Comparison of ENCODE assay signal across 16 cellular contexts in the genomic region with DNA sequence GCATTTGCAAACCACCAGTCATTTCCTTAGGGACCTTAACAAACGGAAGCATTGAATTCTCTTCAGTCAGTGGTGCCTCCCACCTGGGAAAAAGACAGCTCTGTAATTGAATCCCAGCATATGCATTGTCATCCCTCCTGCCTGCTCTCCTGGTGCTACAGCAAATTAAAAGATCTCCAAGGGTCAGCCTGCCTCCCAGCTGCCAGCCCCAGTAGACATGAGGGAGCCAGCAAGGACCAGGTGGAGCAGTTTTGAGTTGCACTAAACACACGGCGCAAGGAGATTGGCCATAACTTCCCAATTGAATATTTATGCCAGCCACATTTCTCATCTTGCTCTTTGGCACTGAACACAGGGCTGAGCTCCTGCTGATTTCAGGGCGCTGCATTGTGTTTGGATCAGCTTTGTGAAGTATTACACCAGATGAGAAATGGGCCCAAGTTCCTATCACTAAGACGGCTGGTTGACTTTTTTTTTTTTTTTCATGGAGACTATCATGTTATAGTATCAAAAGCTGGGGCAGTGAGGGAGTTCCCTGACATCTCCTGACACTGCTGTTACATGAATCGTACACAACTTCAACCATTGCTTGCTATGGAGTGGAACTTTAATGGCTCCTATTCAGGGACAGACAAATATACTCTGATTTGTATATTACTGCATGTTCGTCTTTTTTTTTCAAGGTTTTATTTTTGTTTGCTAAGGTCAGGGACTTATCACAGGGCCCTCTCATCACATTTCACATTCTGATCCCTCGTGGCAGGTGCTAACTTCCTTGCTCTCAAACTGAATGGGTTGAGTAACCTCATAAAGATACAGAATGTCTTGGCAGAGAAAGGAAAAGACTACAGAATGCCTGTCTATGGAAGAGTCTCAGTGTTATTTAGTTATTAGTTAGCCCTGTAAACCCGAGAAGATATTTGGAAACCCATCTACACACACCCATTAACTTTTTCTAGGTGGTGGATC.
DNase-seq lines count a peak whose midpoint lies in the region; TF ChIP-seq lines count a peak whose summit lies in the region.
"Had no signal": no experiment of that assay in that cellular context is flagged by ENCODE, and none has a peak within 500 bp of the region (broad histone marks: within the 10 kb centered on the region; RNA-seq: fewer than 3 reads in every experiment).

No MANE protein-coding gene starts in this region.

- H3K4me3 ChIP-seq in SJCRH30 (peak overlapping the region; percentile 34), lower leg skin (ENCODE audit: low read depth, poor library complexity, severe bottlenecking) (no peak overlapping the region)
- H3K4me3 ChIP-seq: mucosa of descending colon, uterus had no signal

- TF ChIP-seq CTCF in lower leg skin (IDR thresholded peaks at IDR 0.05) = no peak

- TF ChIP-seq POLR2A in lower leg skin (IDR thresholded peaks at IDR 0.05) = no peak

- no peaks in the 10 kb centered on the region for H3K27me3 ChIP-seq in SJCRH30
- H3K27me3 ChIP-seq: uterus had no signal

- 68 to 70% methylated on average over 9 of the region's 9 CpGs for WGBS in lower leg skin, 2 donors

- H3K36me3 ChIP-seq in SJCRH30 = no peaks in the 10 kb centered on the region
- H3K36me3 ChIP-seq: uterus had no signal

- peak; percentile 84 for DNase-seq in DMS 273 treated with DMSO at 0.1 percent for 48 hours (lab: John Stamatoyannopoulos, UW)
- peak; percentile 99 for DNase-seq in NCI-H146 treated with DMSO at 0.1 percent for 48 hours (lab: John Stamatoyannopoulos, UW; ENCODE audit: unreplicated experiment)
- DNase-seq in SJCRH30 = peak; percentile 94 to 97
- peak; percentile 88 for DNase-seq in myocyte (ENCODE audit: low read depth)
- no peak for DNase-seq in lower leg skin (ENCODE audit: low spot score in 2 of 2)
- no peak for DNase-seq in C1 segment of cervical spinal cord (lab: John Stamatoyannopoulos, UW)
- no peak for DNase-seq in activated T-cell treated with anti-CD3 and anti-CD28 coated beads, Interleukin-2, amount 50 U/mL, for 1 hour
- no peak for DNase-seq in T1000 (lab: John Stamatoyannopoulos, UW)
- DNase-seq: activated CD4-positive, alpha-beta T cell treated with anti-CD3 and anti-CD28 coated beads for 1 hour; activated T-cell treated with anti-CD3 and anti-CD28 coated beads, Interleukin-2, amount 50 U/mL, for 72 hours; cortex of kidney; mucosa of descending colon; MV-4-11; stimulated activated CD4-positive, alpha-beta T cell treated with anti-CD3 and anti-CD28 coated beads, Interleukin-4, amount 100 ng/mL, for 1 hour; stimulated activated naive CD4-positive, alpha-beta T cell; uterus had no signal

- H3K9me3 ChIP-seq in SJCRH30 (replicated peaks) = no peaks in the 10 kb centered on the region
- H3K9me3 ChIP-seq: mucosa of descending colon, uterus had no signal

- peaks cover 46% of the 10 kb centered on the region for H3K4me1 ChIP-seq in SJCRH30
- H3K4me1 ChIP-seq: uterus had no signal

- H3K27ac ChIP-seq in SJCRH30 = peak overlapping the region; percentile 95
- H3K27ac ChIP-seq: uterus had no signal

- intact Hi-C loops in lower leg skin (cut with DNase I; ENCODE audit: low total_unique reads) = no loop called here

Comparison
In these comparisons a context has a peak if more than half of its experiments do, and no peak if none do; other contexts are left out.
1. DNase-seq: peak in DMS 273 treated with DMSO at 0.1 percent for 48 hours (single experiment), NCI-H146 treated with DMSO at 0.1 percent for 48 hours (single experiment), SJCRH30 (2 of 2) and myocyte (single experiment); none in lower leg skin (0 of 2), C1 segment of cervical spinal cord (0 of 14), activated T-cell treated with anti-CD3 and anti-CD28 coated beads, Interleukin-2, amount 50 U/mL, for 1 hour (single experiment) and T1000 (single experiment).